Comparison of ENCODE assay signal across 19 cellular contexts in genomic region chr5:109102291-109102690, GRCh38.
A peak's percentile ranks its signal among the peaks of the same experiment; 100 is the strongest.
DNase-seq lines count a peak whose midpoint lies in the region; ATAC-seq and TF ChIP-seq lines count a peak whose summit lies in the region.
"Had no signal": no experiment of that assay in that cellular context is flagged by ENCODE, and none has a peak within 500 bp of the region (broad histone marks: within the 10 kb centered on the region; RNA-seq: fewer than 3 reads in every experiment).

No MANE protein-coding gene starts in this region.

- no peak for TF ChIP-seq CTCF in fibroblast of mammary gland (conservative IDR thresholded peaks at IDR 0.05; ENCODE audit: control insufficient read depth, insufficient read depth, low read depth, low read length)

- ATAC-seq in activated CD4-positive, CD25-positive, alpha-beta regulatory T cell treated with anti-CD3 and anti-CD28 coated beads, Interleukin-2, amount 50 U/mL, for 24 hours, result no peak
- no peak for ATAC-seq in GM21786 (IDR thresholded peaks at IDR 0.05; ENCODE audit: unreplicated experiment)
- ATAC-seq: PC-3, SK-N-SH treated with all-trans-retinoic acid at 6 μM for 48 hours, T-cell had no signal

- peak; percentile 4 for DNase-seq in NCI-H1694 treated with DMSO at 0.1 percent for 48 hours (lab: John Stamatoyannopoulos, UW)
- DNase-seq in NCI-H1694 (lab: John Stamatoyannopoulos, UW), result no peak
- DNase-seq in NCI-H446 treated with DMSO at 0.1 percent for 48 hours (lab: John Stamatoyannopoulos, UW), result peak; percentile 98
- peak; percentile 72 for DNase-seq in fibroblast of mammary gland (ENCODE audit: low read depth)
- DNase-seq in NCI-H1417 (lab: John Stamatoyannopoulos, UW), result no peak
- no peak for DNase-seq in activated CD4-positive, alpha-beta T cell treated with anti-CD3 and anti-CD28 coated beads for 48 hours
- DNase-seq: COR-L47, DMS 273 treated with DMSO at 0.1 percent for 48 hours, H7, NCI-H1436, NCI-H2081, NCI-H510A treated with DMSO at 0.1 percent for 48 hours, PC-3, RPMI8226, SIG-M5, T-cell had no signal

- no peak overlapping the region for H3K4me3 ChIP-seq in fibroblast of mammary gland (ENCODE audit: control insufficient read depth, low read depth, low read length)

Comparison
In these comparisons a context has a peak if more than half of its experiments do, and no peak if none do; other contexts are left out.
1. DNase-seq: peak in NCI-H1694 treated with DMSO at 0.1 percent for 48 hours (single experiment), NCI-H446 treated with DMSO at 0.1 percent for 48 hours (single experiment) and fibroblast of mammary gland (single experiment); none in NCI-H1694 (single experiment), NCI-H1417 (0 of 3) and activated CD4-positive, alpha-beta T cell treated with anti-CD3 and anti-CD28 coated beads for 48 hours (single experiment).